ENCODE assay signal across 8 cellular contexts in genomic region chr9:137169764-137170460, GRCh38. TPM values are rescaled to one million over a fixed set of nuclear protein-coding genes. Genes with fewer than 3 reads are reported as not detected.
DNase-seq lines count a peak whose midpoint lies in the region; ATAC-seq and TF ChIP-seq lines count a peak whose summit lies in the region.

TSS of gene LRRC26 (minus strand) at chr9:137170051. CDS start at chr9:137169943, 108 bp downstream.

- H3K4me1 ChIP-seq in KMS-11 (ENCODE audit: low read depth, poor library complexity, severe bottlenecking), result peaks cover 47% of the 10 kb centered on the region
- H3K4me1 ChIP-seq in effector memory CD4-positive, alpha-beta T cell (ENCODE audit: control insufficient read depth, insufficient read depth, low read length, poor library complexity, severe bottlenecking), result peaks cover 19% of the 10 kb centered on the region

- no peak within 1 kb of the TSS for H3K9ac ChIP-seq in KMS-11
- peak within 1 kb of the TSS; percentile 82 for H3K9ac ChIP-seq in neural cell (ENCODE audit: low read length)

- H2AFZ ChIP-seq in KMS-11 (ENCODE audit: low read depth) (peak within 1 kb of the TSS; percentile 26; the same call in 1 of the 2 replicates), neural cell (ENCODE audit: low read depth, low read length) (peak within 1 kb of the TSS; percentile 32)

- peaks cover 36% of the 10 kb centered on the region for H3K27me3 ChIP-seq in KMS-11 (ENCODE audit: insufficient read depth, low read depth)
- peaks cover 64% of the 10 kb centered on the region for H3K27me3 ChIP-seq in effector memory CD4-positive, alpha-beta T cell (replicated peaks; ENCODE audit: control insufficient read depth, insufficient read depth, low read length, poor library complexity, severe bottlenecking)
- H3K27me3 ChIP-seq in neural cell (ENCODE audit: insufficient read depth, low read depth, low read length), result peaks cover 34% of the 10 kb centered on the region

- H3K9me2 ChIP-seq in neural cell (ENCODE audit: insufficient read depth, low read length), result no peaks in the 10 kb centered on the region

- no peak for TF ChIP-seq CTCF in C4-2B (conservative IDR thresholded peaks at IDR 0.05)
- TF ChIP-seq CTCF in KMS-11 (conservative IDR thresholded peaks at IDR 0.05; ENCODE audit: low read depth, low read length), result no peak
- no peak for TF ChIP-seq CTCF in neural cell (IDR thresholded peaks at IDR 0.05; ENCODE audit: poor library complexity, severe bottlenecking)

- ATAC-seq in GM19463 (IDR thresholded peaks at IDR 0.05; ENCODE audit: unreplicated experiment), result no peak

- H4K20me1 ChIP-seq in KMS-11 (ENCODE audit: insufficient read depth) (no peaks in the 10 kb centered on the region), neural cell (ENCODE audit: insufficient read depth) (no peaks in the 10 kb centered on the region)

- H3K4me2 ChIP-seq in KMS-11 (peak within 1 kb of the TSS; percentile 60), neural cell (ENCODE audit: low read length) (peak within 1 kb of the TSS; percentile 6)

- DNase-seq in effector memory CD4-positive, alpha-beta T cell, result no peak
- DNase-seq in stimulated activated naive CD4-positive, alpha-beta T cell treated with Interleukin-2 at 50 U/mL for 16 hours (lab: John Stamatoyannopoulos, UW), result no peak
- DNase-seq in NCI-H1092 treated with DMSO at 0.1 percent for 48 hours (lab: John Stamatoyannopoulos, UW), result no peak
- no peak for DNase-seq in stimulated activated CD4-positive, alpha-beta T cell treated with anti-CD3 and anti-CD28 coated beads, Interleukin-1b, Interleukin-23, amount 100 ng/mL, for 48 hours

- H3K79me2 ChIP-seq in KMS-11 (ENCODE audit: insufficient read depth, low read depth), result no peaks in the 10 kb centered on the region
- no peaks in the 10 kb centered on the region for H3K79me2 ChIP-seq in neural cell (replicated peaks; ENCODE audit: insufficient read depth, low read length)

- no peaks in the 10 kb centered on the region for H3F3A ChIP-seq in neural cell (ENCODE audit: insufficient read depth, low read length, poor library complexity, severe bottlenecking)

- H3K9me3 ChIP-seq in effector memory CD4-positive, alpha-beta T cell (ENCODE audit: control insufficient read depth, low read length), result no peaks in the 10 kb centered on the region
- H3K9me3 ChIP-seq in neural cell (ENCODE audit: low read length), result no peaks in the 10 kb centered on the region

- TF ChIP-seq EP300 in neural cell (conservative IDR thresholded peaks at IDR 0.05; ENCODE audit: poor library complexity, severe bottlenecking), result no peak

- TF ChIP-seq RAD21 in neural cell (conservative IDR thresholded peaks at IDR 0.05), result no peak

- H3K36me3 ChIP-seq in KMS-11 (ENCODE audit: insufficient read depth) (no peaks in the 10 kb centered on the region), neural cell (ENCODE audit: insufficient read depth, low read length) (no peaks in the 10 kb centered on the region)
- H3K36me3 ChIP-seq in effector memory CD4-positive, alpha-beta T cell (ENCODE audit: control insufficient read depth, insufficient read depth, low read length), result no peaks in the 10 kb centered on the region

- H3K4me3 ChIP-seq in KMS-11 (IDR thresholded peaks at IDR 0.05; ENCODE audit: insufficient read depth, low read depth, low read length) (no peak within 1 kb of the TSS), neural cell (ENCODE audit: low read length) (peak within 1 kb of the TSS; percentile 78)
- peak within 1 kb of the TSS; percentile 37 for H3K4me3 ChIP-seq in effector memory CD4-positive, alpha-beta T cell (ENCODE audit: insufficient read depth, low read depth, low read length, poor library complexity, severe bottlenecking)

- H3K27ac ChIP-seq in C4-2B (peak within 1 kb of the TSS; percentile 100), KMS-11 (no peak within 1 kb of the TSS), neural cell (ENCODE audit: low read length) (peak within 1 kb of the TSS; percentile 71)
- H3K27ac ChIP-seq in effector memory CD4-positive, alpha-beta T cell (ENCODE audit: insufficient read depth, low read length, poor library complexity, severe bottlenecking), result no peak within 1 kb of the TSS

TF ChIP-seq in neural cell, 6 proteins besides CTCF, POLR2A, EP300 and RAD21:
- TF ChIP-seq EZH2 (IDR thresholded peaks at IDR 0.05; ENCODE audit: borderline replicate concordance, insufficient read depth, low read length, poor library complexity, severe bottlenecking) (no peak), MXI1 (conservative IDR thresholded peaks at IDR 0.05; ENCODE audit: poor library complexity, severe bottlenecking) (peak; percentile 50)

RNA-seq across cellular contexts. Expression of gene LRRC26, which starts in this region (rescaled TPM):
- polyA plus RNA-seq in neural cell, result 2.2 and 3.2 TPM in 2 replicates
- 3.7 and 3.9 TPM in 2 replicates for polyA minus RNA-seq in neural cell

Comparison
In these comparisons a context has a peak if more than half of its experiments do, and no peak if none do; other contexts are left out.
1. H3K27ac ChIP-seq: peak in C4-2B (single experiment) and neural cell (single experiment); none in KMS-11 (single experiment) and effector memory CD4-positive, alpha-beta T cell (single experiment).